Comparison of ENCODE assay signal across 9 cellular contexts in genomic region chr1:8122160-8122476, GRCh38.
DNase-seq lines count a peak whose midpoint lies in the region; ATAC-seq and TF ChIP-seq lines count a peak whose summit lies in the region.
"Had no signal": no experiment of that assay in that cellular context is flagged by ENCODE, and none has a peak within 500 bp of the region (broad histone marks: within the 10 kb centered on the region; RNA-seq: fewer than 3 reads in every experiment).

No MANE protein-coding gene starts in this region.

- TF ChIP-seq POLR2A in breast epithelium (IDR thresholded peaks at IDR 0.05): no peak

- peak overlapping the region; percentile 4 for H3K27ac Mint-ChIP-seq in activated naive CD4-positive, alpha-beta T cell treated with anti-CD3 and anti-CD28 coated beads, Interleukin-2, amount 50 U/mL, for 24 hours
- H3K27ac Mint-ChIP-seq in activated naive CD4-positive, alpha-beta T cell treated with anti-CD3 and anti-CD28 coated beads, Interleukin-2, amount 50 U/mL, for 72 hours: no peak overlapping the region
- H3K27ac Mint-ChIP-seq in type B pancreatic cell: peak overlapping the region; percentile 34
- no peak overlapping the region for H3K27ac Mint-ChIP-seq in CD4-positive, alpha-beta T cell

- no peak overlapping the region for H3K4me3 Mint-ChIP-seq in activated naive CD4-positive, alpha-beta T cell treated with anti-CD3 and anti-CD28 coated beads, Interleukin-2, amount 50 U/mL, for 24 hours
- H3K4me3 Mint-ChIP-seq in type B pancreatic cell: peak overlapping the region; percentile 44
- H3K4me3 Mint-ChIP-seq in CD4-positive, alpha-beta T cell: no peak overlapping the region

- no peak for DNase-seq in activated naive CD4-positive, alpha-beta T cell treated with anti-CD3 and anti-CD28 coated beads, Interleukin-2, amount 50 U/mL, for 72 hours (ENCODE audit: low spot score in 2 of 2)
- DNase-seq in breast epithelium (ENCODE audit: low spot score in 2 of 2): no peak
- DNase-seq in mucosa of descending colon: no peak
- DNase-seq in type B pancreatic cell (ENCODE audit: extremely low spot score, unreplicated experiment): no peak
- no peak for DNase-seq in CD4-positive, alpha-beta T cell
- DNase-seq in NCI-H187 treated with DMSO at 0.1 percent for 48 hours (lab: John Stamatoyannopoulos, UW): no peak
- DNase-seq: NCI-H526 treated with DMSO at 0.1 percent for 48 hours had no signal

- no peaks in the 10 kb centered on the region for H3K27me3 Mint-ChIP-seq in activated naive CD4-positive, alpha-beta T cell treated with anti-CD3 and anti-CD28 coated beads, Interleukin-2, amount 50 U/mL, for 24 hours
- H3K27me3 Mint-ChIP-seq in type B pancreatic cell: no peaks in the 10 kb centered on the region
- peaks cover 10% of the 10 kb centered on the region for H3K27me3 Mint-ChIP-seq in CD4-positive, alpha-beta T cell

- POLR2A ChIA-PET in CD4-positive, alpha-beta T cell (lab: Charles Lee): no interaction called here

- H3K4me3 ChIP-seq in breast epithelium (no peak overlapping the region), mucosa of descending colon (no peak overlapping the region)

- CTCF ChIA-PET in CD4-positive, alpha-beta T cell (lab: Charles Lee): no interaction called here

- no peak for ATAC-seq in activated naive CD4-positive, alpha-beta T cell treated with anti-CD3 and anti-CD28 coated beads, Interleukin-2, amount 50 U/mL, for 72 hours
- ATAC-seq in mucosa of descending colon: peak; percentile 33
- no peak for ATAC-seq in CD4-positive, alpha-beta T cell (ENCODE audit: poor library complexity)
- no peak for ATAC-seq in HG03280 (IDR thresholded peaks at IDR 0.05; ENCODE audit: unreplicated experiment)

- intact Hi-C loops in breast epithelium (cut with DNase I; ENCODE audit: low total_unique reads) (no loop called here), mucosa of descending colon (cut with DNase I, micrococcal nuclease) (no loop called here)
- intact Hi-C loops in CD4-positive, alpha-beta T cell (cut with DNase I, micrococcal nuclease): no loop called here

- no peaks in the 10 kb centered on the region for H3K27me3 ChIP-seq in breast epithelium
- H3K27me3 ChIP-seq in CD4-positive, alpha-beta T cell (ENCODE audit: control insufficient read depth, insufficient read depth, low read length): peaks cover 4% of the 10 kb centered on the region

- TF ChIP-seq CTCF in breast epithelium (IDR thresholded peaks at IDR 0.05) (no peak), mucosa of descending colon (IDR thresholded peaks at IDR 0.05) (no peak), type B pancreatic cell (conservative IDR thresholded peaks at IDR 0.05) (no peak)
- no peak for TF ChIP-seq CTCF in CD4-positive, alpha-beta T cell (IDR thresholded peaks at IDR 0.05)

- no peaks in the 10 kb centered on the region for H3K9me3 Mint-ChIP-seq in activated naive CD4-positive, alpha-beta T cell treated with anti-CD3 and anti-CD28 coated beads, Interleukin-2, amount 50 U/mL, for 24 hours
- H3K9me3 Mint-ChIP-seq in activated naive CD4-positive, alpha-beta T cell treated with anti-CD3 and anti-CD28 coated beads, Interleukin-2, amount 50 U/mL, for 72 hours: peaks cover 0 to 14% of the 10 kb centered on the region in 2 donors
- H3K9me3 Mint-ChIP-seq in type B pancreatic cell: peaks cover 21% of the 10 kb centered on the region
- no peaks in the 10 kb centered on the region for H3K9me3 Mint-ChIP-seq in CD4-positive, alpha-beta T cell

- H3K4me1 Mint-ChIP-seq in activated naive CD4-positive, alpha-beta T cell treated with anti-CD3 and anti-CD28 coated beads, Interleukin-2, amount 50 U/mL, for 24 hours: peaks cover 19% of the 10 kb centered on the region
- peaks cover 44% of the 10 kb centered on the region for H3K4me1 Mint-ChIP-seq in type B pancreatic cell (ENCODE audit: unreplicated experiment)
- peaks cover 11% of the 10 kb centered on the region for H3K4me1 Mint-ChIP-seq in CD4-positive, alpha-beta T cell (ENCODE audit: low read depth)

- H3K36me3 Mint-ChIP-seq in activated naive CD4-positive, alpha-beta T cell treated with anti-CD3 and anti-CD28 coated beads, Interleukin-2, amount 50 U/mL, for 24 hours: peaks cover 2% of the 10 kb centered on the region
- peaks cover 0 to 8% of the 10 kb centered on the region in 2 donors for H3K36me3 Mint-ChIP-seq in activated naive CD4-positive, alpha-beta T cell treated with anti-CD3 and anti-CD28 coated beads, Interleukin-2, amount 50 U/mL, for 72 hours
- H3K36me3 Mint-ChIP-seq in type B pancreatic cell: peaks cover 6% of the 10 kb centered on the region
- no peaks in the 10 kb centered on the region for H3K36me3 Mint-ChIP-seq in CD4-positive, alpha-beta T cell (ENCODE audit: low read depth)

- H3K4me1 ChIP-seq in breast epithelium (peaks cover 6 to 13% of the 10 kb centered on the region in 2 donors), mucosa of descending colon (ENCODE audit: low read depth) (peaks cover 4% of the 10 kb centered on the region)

- H3K36me3 ChIP-seq in breast epithelium (no peaks in the 10 kb centered on the region), mucosa of descending colon (ENCODE audit: low read depth) (no peaks in the 10 kb centered on the region)

- peak overlapping the region; percentile 88 to 91 for H3K27ac ChIP-seq in breast epithelium
- no peak overlapping the region for H3K27ac ChIP-seq in CD4-positive, alpha-beta T cell (ENCODE audit: low read depth, low read length)

- H3K9me3 ChIP-seq in breast epithelium (no peaks in the 10 kb centered on the region), mucosa of descending colon (peaks cover 8% of the 10 kb centered on the region)
- no peaks in the 10 kb centered on the region for H3K9me3 ChIP-seq in CD4-positive, alpha-beta T cell (ENCODE audit: control insufficient read depth, low read length)

Comparison
In these comparisons a context has a peak if more than half of its experiments do, and no peak if none do; other contexts are left out.
1. H3K27ac Mint-ChIP-seq: peak in activated naive CD4-positive, alpha-beta T cell treated with anti-CD3 and anti-CD28 coated beads, Interleukin-2, amount 50 U/mL, for 24 hours (single experiment) and type B pancreatic cell (single experiment); none in activated naive CD4-positive, alpha-beta T cell treated with anti-CD3 and anti-CD28 coated beads, Interleukin-2, amount 50 U/mL, for 72 hours (0 of 2) and CD4-positive, alpha-beta T cell (single experiment).